In genomic region chr3:37526511-37526910, GRCh38 we compare ENCODE assay signal across 13 cellular contexts.
A peak's percentile ranks its signal among the peaks of the same experiment; 100 is the strongest.
DNase-seq lines count a peak whose midpoint lies in the region; ATAC-seq, FAIRE-seq and TF ChIP-seq lines count a peak whose summit lies in the region.
"Had no signal": no experiment of that assay in that cellular context is flagged by ENCODE, and none has a peak within 500 bp of the region (broad histone marks: within the 10 kb centered on the region; RNA-seq: fewer than 3 reads in every experiment).

No MANE protein-coding gene starts in this region.

- no peak overlapping the region for H2BK120ac ChIP-seq in mesenchymal stem cell (ENCODE audit: low read depth, low read length)

- WGBS in heart left ventricle, 4 donors = 19 to 38% (median 37%) methylated on average over 8 of the region's 8 CpGs
- WGBS in sigmoid colon, 2 donors = 86 to 90% methylated on average over 8 of the region's 8 CpGs
- 82% methylated on average over 8 of the region's 8 CpGs for WGBS in mesenchymal stem cell

- no peaks in the 10 kb centered on the region for H3K27me3 ChIP-seq in astrocyte (ENCODE audit: insufficient read depth, low read length)
- no peaks in the 10 kb centered on the region for H3K27me3 ChIP-seq in heart left ventricle
- no peaks in the 10 kb centered on the region for H3K27me3 ChIP-seq in sigmoid colon
- H3K27me3 ChIP-seq in mesenchymal stem cell (ENCODE audit: control insufficient read depth in 1 of 2, insufficient read depth in 1 of 2, low read length in 2 of 2) = peaks cover 13 to 31% of the 10 kb centered on the region in 2 experiments
- H3K27me3 ChIP-seq: suprapubic skin had no signal

- peak overlapping the region in 1 of 2 experiments; percentile 12 for H3K14ac ChIP-seq in mesenchymal stem cell (ENCODE audit: low read length in 2 of 2)

- no peak overlapping the region for H3K4me3 ChIP-seq in astrocyte (ENCODE audit: insufficient read depth, low read depth, low read length)
- H3K4me3 ChIP-seq in heart left ventricle = no peak overlapping the region
- H3K4me3 ChIP-seq in sigmoid colon = no peak overlapping the region
- no peak overlapping the region for H3K4me3 ChIP-seq in mesenchymal stem cell (ENCODE audit: insufficient read depth in 1 of 2, low read depth in 1 of 2, low read length in 2 of 2)
- H3K4me3 ChIP-seq: suprapubic skin had no signal

- H3K4me3 Mint-ChIP-seq in astrocyte (ENCODE audit: unreplicated experiment) = no peak overlapping the region
- H3K4me3 Mint-ChIP-seq: IgD-negative memory B cell had no signal

- H3K23ac ChIP-seq in mesenchymal stem cell (ENCODE audit: low read length in 2 of 2) = no peak overlapping the region

- no peak for TF ChIP-seq EP300 in sigmoid colon (IDR thresholded peaks at IDR 0.05)

- H3K27me3 Mint-ChIP-seq in astrocyte (ENCODE audit: low read depth, unreplicated experiment) = peaks cover 7% of the 10 kb centered on the region

- H3K9me3 Mint-ChIP-seq in astrocyte (ENCODE audit: unreplicated experiment) = no peaks in the 10 kb centered on the region

- H3K36me3 ChIP-seq in astrocyte (ENCODE audit: insufficient read depth, low read length) (no peaks in the 10 kb centered on the region), heart left ventricle (peaks cover 0 to 64% (median 22%) of the 10 kb centered on the region in 9 donors), sigmoid colon (peaks cover 0 to 8% (median 2%) of the 10 kb centered on the region in 4 donors), mesenchymal stem cell (ENCODE audit: control insufficient read depth in 1 of 2, insufficient read depth in 2 of 2, low read depth in 1 of 2, low read length in 2 of 2) (no peaks in the 10 kb centered on the region)
- H3K36me3 ChIP-seq: suprapubic skin had no signal

- no peak overlapping the region for H4K91ac ChIP-seq in mesenchymal stem cell (ENCODE audit: low read length)

- H3K4me1 ChIP-seq in astrocyte (ENCODE audit: insufficient read depth, low read length) (no peaks in the 10 kb centered on the region), heart left ventricle (peaks cover 0 to 36% (median 28%) of the 10 kb centered on the region in 12 donors), sigmoid colon (peaks cover 0 to 25% (median 18%) of the 10 kb centered on the region in 4 donors), mesenchymal stem cell (ENCODE audit: control insufficient read depth, insufficient read depth, low read depth, low read length) (no peaks in the 10 kb centered on the region)

- no peak overlapping the region for H3K9ac ChIP-seq in astrocyte (ENCODE audit: low read length)
- H3K9ac ChIP-seq in mesenchymal stem cell (ENCODE audit: low read length) = no peak overlapping the region

- intact Hi-C loops in heart left ventricle (cut with DNase I) (no loop called here), sigmoid colon (cut with DNase I) (no loop called here)

- no peak overlapping the region for H2AK5ac ChIP-seq in mesenchymal stem cell (ENCODE audit: low read length, severe bottlenecking)

- H2BK15ac ChIP-seq in mesenchymal stem cell (ENCODE audit: low read depth, poor library complexity, severe bottlenecking) = no peak overlapping the region

- DNase-seq in AG20443 (ENCODE audit: low spot score) (peak; percentile 76), astrocyte (ENCODE audit: low read depth) (peak; percentile 78), heart left ventricle (peak; percentile 83 to 94 (median 88)), sigmoid colon (peak; percentile 89), NCI-H2196 treated with DMSO at 0.1 percent for 48 hours (lab: John Stamatoyannopoulos, UW; ENCODE audit: unreplicated experiment) (no peak), mesenchymal stem cell (no peak), HTR-8/SVneo (ENCODE audit: insufficient read length, low spot score) (no peak)
- DNase-seq in stimulated activated CD4-positive, alpha-beta T cell treated with anti-CD3 and anti-CD28 coated beads, Interleukin-15, amount 100 ng/mL, for 24 hours = no peak
- DNase-seq: activated CD4-positive, alpha-beta T cell treated with anti-CD3 and anti-CD28 coated beads, Interleukin-2, amount 50 U/mL, for 4 hours; activated gamma-delta T cell; NCI-H2029 treated with DMSO at 0.1 percent for 48 hours had no signal

- H3K4me2 ChIP-seq in astrocyte (ENCODE audit: low read length) = no peak overlapping the region
- no peak overlapping the region for H3K4me2 ChIP-seq in mesenchymal stem cell (ENCODE audit: low read length, poor library complexity, severe bottlenecking)

- FAIRE-seq in astrocyte (lab: Jason Lieb, UNC) (no peak), HTR-8/SVneo (lab: Jason Lieb, UNC) (no peak)

- H3K27ac Mint-ChIP-seq in astrocyte (ENCODE audit: unreplicated experiment) = no peak overlapping the region
- H3K27ac Mint-ChIP-seq: IgD-negative memory B cell had no signal

- H2BK5ac ChIP-seq in mesenchymal stem cell (ENCODE audit: low read depth, low read length, poor library complexity, severe bottlenecking) = no peak overlapping the region

- no peaks in the 10 kb centered on the region for H3K79me2 ChIP-seq in astrocyte (ENCODE audit: insufficient read depth, low read length)

- H2AFZ ChIP-seq in astrocyte (ENCODE audit: low read depth, low read length) = no peak overlapping the region
- no peak overlapping the region for H2AFZ ChIP-seq in mesenchymal stem cell (ENCODE audit: low read depth, low read length)

- no peaks in the 10 kb centered on the region for H4K20me1 ChIP-seq in astrocyte (ENCODE audit: insufficient read depth, low read length)

- TF ChIP-seq POLR2A in heart left ventricle (IDR thresholded peaks at IDR 0.05) (no peak), sigmoid colon (IDR thresholded peaks at IDR 0.05) (no peak)

- H3K9me3 ChIP-seq in astrocyte (ENCODE audit: insufficient read depth, low read depth, low read length) (no peaks in the 10 kb centered on the region), heart left ventricle (no peaks in the 10 kb centered on the region), sigmoid colon (no peaks in the 10 kb centered on the region), mesenchymal stem cell (ENCODE audit: control insufficient read depth, low read length) (no peaks in the 10 kb centered on the region)
- H3K9me3 ChIP-seq: suprapubic skin had no signal

- no peak overlapping the region for H4K8ac ChIP-seq in mesenchymal stem cell (ENCODE audit: low read length)

- TF ChIP-seq CTCF in astrocyte (IDR thresholded peaks at IDR 0.05; ENCODE audit: insufficient read depth, low read depth, low read length) = no peak
- no peak for TF ChIP-seq CTCF in heart left ventricle (IDR thresholded peaks at IDR 0.05)
- no peak for TF ChIP-seq CTCF in sigmoid colon (IDR thresholded peaks at IDR 0.05)

- peak; percentile 94 to 97 (median 96) for ATAC-seq in heart left ventricle

- H3K36me3 Mint-ChIP-seq in astrocyte (ENCODE audit: low read depth, unreplicated experiment) = peaks cover 17% of the 10 kb centered on the region
- H3K36me3 Mint-ChIP-seq: IgD-negative memory B cell had no signal

- no peak overlapping the region for H3K4ac ChIP-seq in mesenchymal stem cell (ENCODE audit: low read depth in 1 of 2, low read length in 2 of 2)

- no peak overlapping the region for H3K27ac ChIP-seq in astrocyte (ENCODE audit: low read depth, low read length)
- peak overlapping the region; percentile 41 to 91 (median 78) for H3K27ac ChIP-seq in heart left ventricle
- H3K27ac ChIP-seq in sigmoid colon = peak overlapping the region; percentile 65 to 78 (median 70)
- no peak overlapping the region for H3K27ac ChIP-seq in mesenchymal stem cell (ENCODE audit: low read length, poor library complexity, severe bottlenecking)
- H3K27ac ChIP-seq: suprapubic skin had no signal

- no peak overlapping the region for H2BK12ac ChIP-seq in mesenchymal stem cell (ENCODE audit: low read length in 2 of 2)

- no peaks in the 10 kb centered on the region for H3K79me1 ChIP-seq in mesenchymal stem cell (replicated peaks; ENCODE audit: low read length, poor library complexity, severe bottlenecking)

- H3K18ac ChIP-seq in mesenchymal stem cell (ENCODE audit: low read depth in 1 of 2, low read length in 2 of 2) = no peak overlapping the region

- peaks cover 10% of the 10 kb centered on the region for H3K4me1 Mint-ChIP-seq in astrocyte (ENCODE audit: low read depth, unreplicated experiment)
- H3K4me1 Mint-ChIP-seq: IgD-negative memory B cell had no signal

Comparison
In these comparisons a context has a peak if more than half of its experiments do, and no peak if none do; other contexts are left out.
1. DNase-seq: peak in AG20443 (single experiment), astrocyte (single experiment), heart left ventricle (5 of 5) and sigmoid colon (single experiment); none in NCI-H2196 treated with DMSO at 0.1 percent for 48 hours (single experiment), stimulated activated CD4-positive, alpha-beta T cell treated with anti-CD3 and anti-CD28 coated beads, Interleukin-15, amount 100 ng/mL, for 24 hours (single experiment), mesenchymal stem cell (single experiment) and HTR-8/SVneo (single experiment).
2. H3K27ac ChIP-seq: peak in heart left ventricle (12 of 12) and sigmoid colon (4 of 4); none in astrocyte (single experiment) and mesenchymal stem cell (single experiment).